In genomic region chr20:40868568-40869223, GRCh38 we compare ENCODE assay signal across 12 cellular contexts.
DNase-seq lines count a peak whose midpoint lies in the region; ATAC-seq and TF ChIP-seq lines count a peak whose summit lies in the region.
"Had no signal": no experiment of that assay in that cellular context is flagged by ENCODE, and none has a peak within 500 bp of the region (broad histone marks: within the 10 kb centered on the region; RNA-seq: fewer than 3 reads in every experiment).

No MANE protein-coding gene starts in this region.

- H3K27ac Mint-ChIP-seq in HFFc6, result no peak overlapping the region
- H3K27ac Mint-ChIP-seq in central memory CD8-positive, alpha-beta T cell (ENCODE audit: low read depth), result peak overlapping the region; percentile 32

- H3K4me1 Mint-ChIP-seq in HFFc6 (ENCODE audit: low read depth), result peaks cover 13% of the 10 kb centered on the region
- H3K4me1 Mint-ChIP-seq in central memory CD8-positive, alpha-beta T cell, result peaks cover 6% of the 10 kb centered on the region

- peaks cover 10% of the 10 kb centered on the region for H3K27me3 Mint-ChIP-seq in HFFc6 (ENCODE audit: insufficient read depth)
- H3K27me3 Mint-ChIP-seq in central memory CD8-positive, alpha-beta T cell, result no peaks in the 10 kb centered on the region

- H3K4me3 ChIP-seq in stomach smooth muscle (ENCODE audit: low read length in 2 of 2), result peak overlapping the region in 1 of 2 donors; percentile 29
- H3K4me3 ChIP-seq: stomach had no signal

- ATAC-seq in central memory CD8-positive, alpha-beta T cell (replicated peaks; ENCODE audit: extremely low read depth, poor library complexity, severe bottlenecking), result no peak
- ATAC-seq in left lobe of liver, result peak; percentile 55

- no peaks in the 10 kb centered on the region for H3K36me3 ChIP-seq in stomach smooth muscle (ENCODE audit: control insufficient read depth in 2 of 2, insufficient read depth in 2 of 2, low read length in 2 of 2)
- H3K36me3 ChIP-seq: stomach had no signal

- DNase-seq in HFFc6 (peak; percentile 50), left lobe of liver (ENCODE audit: low spot score) (no peak), DMS 273 treated with DMSO at 0.1 percent for 48 hours (lab: John Stamatoyannopoulos, UW) (no peak), HuH-7 (ENCODE audit: low spot score) (no peak), ecto neural progenitor cell (ENCODE audit: low spot score) (no peak), DMS79 (lab: John Stamatoyannopoulos, UW) (no peak)
- DNase-seq in central memory CD8-positive, alpha-beta T cell (ENCODE audit: low spot score in 2 of 2), result no peak
- DNase-seq: activated T-cell treated with anti-CD3 and anti-CD28 coated beads, Interleukin-2, amount 50 U/mL, for 48 hours; Karpas-422; NK-92 treated with Interleukin-12 subunit alpha and Interleukin-12 subunit beta, amount 100 ng/mL, for 24 hours; stomach had no signal

- peak overlapping the region; percentile 37 for H3K4me3 Mint-ChIP-seq in HFFc6
- H3K4me3 Mint-ChIP-seq in central memory CD8-positive, alpha-beta T cell, result no peak overlapping the region

- no peaks in the 10 kb centered on the region for H3K36me3 Mint-ChIP-seq in HFFc6 (ENCODE audit: low read depth)
- no peaks in the 10 kb centered on the region for H3K36me3 Mint-ChIP-seq in central memory CD8-positive, alpha-beta T cell (ENCODE audit: insufficient read depth)

- H3K9me3 ChIP-seq in stomach smooth muscle (ENCODE audit: control insufficient read depth in 2 of 2, low read length in 2 of 2), result no peaks in the 10 kb centered on the region
- H3K9me3 ChIP-seq: stomach had no signal

- no peaks in the 10 kb centered on the region for H3K9me3 Mint-ChIP-seq in HFFc6
- no peaks in the 10 kb centered on the region for H3K9me3 Mint-ChIP-seq in central memory CD8-positive, alpha-beta T cell

- no peaks in the 10 kb centered on the region for H3K27me3 ChIP-seq in stomach smooth muscle (ENCODE audit: control insufficient read depth in 1 of 2, insufficient read depth in 2 of 2, low read length in 2 of 2)
- H3K27me3 ChIP-seq: stomach had no signal

- no peak for TF ChIP-seq CTCF in HFFc6 (IDR thresholded peaks at IDR 0.05)

- H3K9ac ChIP-seq in stomach smooth muscle (ENCODE audit: low read length in 2 of 2), result no peak overlapping the region

- H3K4me1 ChIP-seq in stomach smooth muscle (ENCODE audit: control insufficient read depth, insufficient read depth, low read length), result peaks cover 23% of the 10 kb centered on the region

- H3K27ac ChIP-seq in stomach smooth muscle (ENCODE audit: low read length), result peak overlapping the region; percentile 6
